16 cellular contexts compared by ENCODE assay signal in the genomic region with DNA sequence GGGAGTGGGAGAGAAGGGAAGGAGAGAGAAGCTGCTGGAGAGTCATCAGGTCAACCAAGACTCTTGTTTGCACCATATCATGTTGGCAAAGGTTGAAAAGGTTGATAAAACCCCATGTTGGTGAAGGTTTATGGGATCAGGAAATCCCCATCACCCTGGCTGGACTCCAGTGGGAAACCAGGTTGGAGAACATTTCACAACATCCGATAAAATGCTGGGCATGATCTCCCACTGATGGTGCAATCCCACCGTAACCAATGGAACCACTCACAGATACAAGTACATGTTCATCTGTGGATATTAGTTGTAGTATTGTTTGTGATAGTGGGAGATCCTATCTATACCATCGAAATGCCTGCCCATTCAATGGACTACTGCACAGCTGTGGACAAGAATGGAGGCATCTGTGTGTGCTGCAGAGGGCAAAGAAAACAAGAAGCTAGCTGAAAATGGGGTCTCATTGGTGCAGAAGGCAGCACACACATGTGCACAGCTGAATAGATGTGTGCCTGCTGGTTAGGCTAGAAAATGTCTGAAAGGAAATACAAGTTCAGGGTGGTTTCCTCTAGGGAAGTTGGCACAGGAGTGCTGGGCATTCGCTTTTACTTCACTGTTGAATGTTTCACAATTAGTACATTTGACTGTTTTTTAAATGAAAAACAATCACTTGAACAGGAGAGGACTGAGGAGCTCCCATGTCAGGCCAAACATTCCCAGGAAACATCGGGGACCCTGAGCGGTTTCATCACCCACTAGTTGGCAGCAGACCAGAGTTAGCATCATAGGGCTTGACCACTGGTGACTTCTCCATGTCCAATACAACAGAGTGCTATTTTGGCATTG.
A peak's percentile ranks its signal among the peaks of the same experiment; 100 is the strongest.
DNase-seq lines count a peak whose midpoint lies in the region; TF ChIP-seq lines count a peak whose summit lies in the region.
"Had no signal": no experiment of that assay in that cellular context is flagged by ENCODE, and none has a peak within 500 bp of the region (broad histone marks: within the 10 kb centered on the region; RNA-seq: fewer than 3 reads in every experiment).

No MANE protein-coding gene starts in this region.

- DNase-seq in KG1 (lab: John Stamatoyannopoulos, UW) (peak; percentile 6), endodermal cell (peak; percentile 30), NCI-H774 (lab: John Stamatoyannopoulos, UW) (no peak), caudate nucleus (lab: John Stamatoyannopoulos, UW) (no peak), occipital lobe (lab: John Stamatoyannopoulos, UW) (no peak), DMS153 treated with DMSO at 0.1 percent for 48 hours (lab: John Stamatoyannopoulos, UW; ENCODE audit: unreplicated experiment) (no peak)
- DNase-seq: ACHN; CD4-positive, alpha-beta memory T cell; COR-L47; DMS53; GF-D8; GOT3; H9 had no signal

- H4K20me1 ChIP-seq in BLaER1 = no peaks in the 10 kb centered on the region

- H3K36me3 Mint-ChIP-seq in endodermal cell (ENCODE audit: low read depth) = no peaks in the 10 kb centered on the region
- H3K36me3 Mint-ChIP-seq: CD4-positive, alpha-beta memory T cell had no signal

- H3K27ac Mint-ChIP-seq in endodermal cell = no peak overlapping the region
- H3K27ac Mint-ChIP-seq: CD4-positive, alpha-beta memory T cell had no signal

- peaks cover 13% of the 10 kb centered on the region for H3K4me1 ChIP-seq in BLaER1
- H3K4me1 ChIP-seq in endodermal cell (ENCODE audit: control insufficient read depth, insufficient read depth, low read length) = no peaks in the 10 kb centered on the region
- peaks cover 4 to 6% (median 5%) of the 10 kb centered on the region in 4 donors for H3K4me1 ChIP-seq in liver (ENCODE audit: control insufficient read depth in 4 of 4, insufficient read depth in 4 of 4, low read length in 3 of 4)

- H3K9me3 Mint-ChIP-seq in endodermal cell = no peaks in the 10 kb centered on the region
- H3K9me3 Mint-ChIP-seq: CD4-positive, alpha-beta memory T cell had no signal

- H3K9me3 ChIP-seq in BLaER1 (no peaks in the 10 kb centered on the region), endodermal cell (ENCODE audit: control insufficient read depth, low read length) (no peaks in the 10 kb centered on the region), liver (ENCODE audit: control insufficient read depth in 4 of 4, low read length in 3 of 4) (no peaks in the 10 kb centered on the region)

- TF ChIP-seq CTCF in endodermal cell (conservative IDR thresholded peaks at IDR 0.05) = no peak
- no peak for TF ChIP-seq CTCF in liver (IDR thresholded peaks at IDR 0.05; ENCODE audit: low read depth, low read length, missing input control)

- H3K36me3 ChIP-seq in BLaER1 = no peaks in the 10 kb centered on the region
- no peaks in the 10 kb centered on the region for H3K36me3 ChIP-seq in endodermal cell (ENCODE audit: control insufficient read depth, insufficient read depth, low read length)
- no peaks in the 10 kb centered on the region for H3K36me3 ChIP-seq in liver (ENCODE audit: control insufficient read depth in 4 of 4, insufficient read depth in 3 of 4, low read depth in 1 of 4, low read length in 3 of 4)

- peak overlapping the region; percentile 25 for H3K4me2 ChIP-seq in BLaER1

- no peak overlapping the region for H3K4me3 ChIP-seq in BLaER1
- no peak overlapping the region for H3K4me3 ChIP-seq in endodermal cell (ENCODE audit: low read length)
- H3K4me3 ChIP-seq in liver (ENCODE audit: low read depth in 1 of 3, low read length in 3 of 3) = no peak overlapping the region

- no peak overlapping the region for H3K4me3 Mint-ChIP-seq in endodermal cell
- H3K4me3 Mint-ChIP-seq: CD4-positive, alpha-beta memory T cell; H9 had no signal

- no peaks in the 10 kb centered on the region for H3K27me3 ChIP-seq in BLaER1
- H3K27me3 ChIP-seq in endodermal cell (ENCODE audit: control insufficient read depth, insufficient read depth, low read length, poor library complexity, severe bottlenecking) = no peaks in the 10 kb centered on the region
- H3K27me3 ChIP-seq in liver (ENCODE audit: control insufficient read depth in 4 of 4, insufficient read depth in 4 of 4, low read length in 3 of 4) = no peaks in the 10 kb centered on the region

- no peaks in the 10 kb centered on the region for H3K4me1 Mint-ChIP-seq in endodermal cell

- WGBS in endodermal cell (ENCODE audit: insufficient coverage in 1 of 2, insufficient read length in 1 of 2), 2 experiments = 92 to 98% methylated on average over 3 to 6 of the region's 6 CpGs
- 24% methylated on average over 6 of the region's 6 CpGs for WGBS in liver

- no peak overlapping the region for H3K27ac ChIP-seq in BLaER1
- H3K27ac ChIP-seq in endodermal cell (ENCODE audit: low read depth, low read length) = no peak overlapping the region
- peak overlapping the region; percentile 39 to 64 for H3K27ac ChIP-seq in liver (ENCODE audit: low read depth in 1 of 2, low read length in 2 of 2)
- no peak overlapping the region for H3K27ac ChIP-seq in caudate nucleus (ENCODE audit: low read depth, low read length)
- H3K27ac ChIP-seq: C4-2B had no signal

- H3K27me3 Mint-ChIP-seq in endodermal cell (ENCODE audit: insufficient read depth) = no peaks in the 10 kb centered on the region

- H3K9ac ChIP-seq in BLaER1 (no peak overlapping the region), endodermal cell (ENCODE audit: extremely low read depth, low read length, poor library complexity, severe bottlenecking) (no peak overlapping the region), liver (ENCODE audit: low read depth in 1 of 2, low read length in 2 of 2) (no peak overlapping the region)

- TF ChIP-seq RAD21 in liver (IDR thresholded peaks at IDR 0.05) = peak in 1 of 2 donors; percentile 36

TF ChIP-seq in liver, 16 proteins besides CTCF, POLR2A, EP300 and RAD21:
- TF ChIP-seq, protein P1, sequence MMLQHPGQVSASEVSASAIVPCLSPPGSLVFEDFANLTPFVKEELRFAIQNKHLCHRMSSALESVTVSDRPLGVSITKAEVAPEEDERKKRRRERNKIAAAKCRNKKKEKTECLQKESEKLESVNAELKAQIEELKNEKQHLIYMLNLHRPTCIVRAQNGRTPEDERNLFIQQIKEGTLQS (IDR thresholded peaks at IDR 0.05) = peak; percentile 74
- peak in 1 of 2 donors; percentile 34 for TF ChIP-seq EGR1 (IDR thresholded peaks at IDR 0.05; ENCODE audit: low read depth in 2 of 2)
- peak; percentile 50 to 70 for TF ChIP-seq HNF4A (conservative IDR thresholded peaks at IDR 0.05)
- peak in 1 of 2 donors; percentile 29 for TF ChIP-seq GABPA (IDR thresholded peaks at IDR 0.05 in 1 of 2, conservative IDR thresholded peaks at IDR 0.05 in 1 of 2)
- no peak for TF ChIP-seq TAF1 (conservative IDR thresholded peaks at IDR 0.05)
- TF ChIP-seq JUND (IDR thresholded peaks at IDR 0.05) = peak in 1 of 2 donors; percentile 33
- peak; percentile 75 for TF ChIP-seq YY1 (IDR thresholded peaks at IDR 0.05)
- TF ChIP-seq, protein P2, sequence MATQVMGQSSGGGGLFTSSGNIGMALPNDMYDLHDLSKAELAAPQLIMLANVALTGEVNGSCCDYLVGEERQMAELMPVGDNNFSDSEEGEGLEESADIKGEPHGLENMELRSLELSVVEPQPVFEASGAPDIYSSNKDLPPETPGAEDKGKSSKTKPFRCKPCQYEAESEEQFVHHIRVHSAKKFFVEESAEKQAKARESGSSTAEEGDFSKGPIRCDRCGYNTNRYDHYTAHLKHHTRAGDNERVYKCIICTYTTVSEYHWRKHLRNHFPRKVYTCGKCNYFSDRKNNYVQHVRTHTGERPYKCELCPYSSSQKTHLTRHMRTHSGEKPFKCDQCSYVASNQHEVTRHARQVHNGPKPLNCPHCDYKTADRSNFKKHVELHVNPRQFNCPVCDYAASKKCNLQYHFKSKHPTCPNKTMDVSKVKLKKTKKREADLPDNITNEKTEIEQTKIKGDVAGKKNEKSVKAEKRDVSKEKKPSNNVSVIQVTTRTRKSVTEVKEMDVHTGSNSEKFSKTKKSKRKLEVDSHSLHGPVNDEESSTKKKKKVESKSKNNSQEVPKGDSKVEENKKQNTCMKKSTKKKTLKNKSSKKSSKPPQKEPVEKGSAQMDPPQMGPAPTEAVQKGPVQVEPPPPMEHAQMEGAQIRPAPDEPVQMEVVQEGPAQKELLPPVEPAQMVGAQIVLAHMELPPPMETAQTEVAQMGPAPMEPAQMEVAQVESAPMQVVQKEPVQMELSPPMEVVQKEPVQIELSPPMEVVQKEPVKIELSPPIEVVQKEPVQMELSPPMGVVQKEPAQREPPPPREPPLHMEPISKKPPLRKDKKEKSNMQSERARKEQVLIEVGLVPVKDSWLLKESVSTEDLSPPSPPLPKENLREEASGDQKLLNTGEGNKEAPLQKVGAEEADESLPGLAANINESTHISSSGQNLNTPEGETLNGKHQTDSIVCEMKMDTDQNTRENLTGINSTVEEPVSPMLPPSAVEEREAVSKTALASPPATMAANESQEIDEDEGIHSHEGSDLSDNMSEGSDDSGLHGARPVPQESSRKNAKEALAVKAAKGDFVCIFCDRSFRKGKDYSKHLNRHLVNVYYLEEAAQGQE (IDR thresholded peaks at IDR 0.05) = peak; percentile 14
- TF ChIP-seq RXRA (IDR thresholded peaks at IDR 0.05) = peak; percentile 68 to 85
- no peak for TF ChIP-seq FOXA1 (IDR thresholded peaks at IDR 0.05)
- TF ChIP-seq HNF4G (IDR thresholded peaks at IDR 0.05) = no peak
- TF ChIP-seq, protein P3, sequence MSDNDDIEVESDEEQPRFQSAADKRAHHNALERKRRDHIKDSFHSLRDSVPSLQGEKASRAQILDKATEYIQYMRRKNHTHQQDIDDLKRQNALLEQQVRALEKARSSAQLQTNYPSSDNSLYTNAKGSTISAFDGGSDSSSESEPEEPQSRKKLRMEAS (IDR thresholded peaks at IDR 0.05) = peak; percentile 79
- TF ChIP-seq SP1 (IDR thresholded peaks at IDR 0.05) = peak; percentile 61
- TF ChIP-seq NR2F2 (IDR thresholded peaks at IDR 0.05) = peak; percentile 15
- TF ChIP-seq, protein P4, sequence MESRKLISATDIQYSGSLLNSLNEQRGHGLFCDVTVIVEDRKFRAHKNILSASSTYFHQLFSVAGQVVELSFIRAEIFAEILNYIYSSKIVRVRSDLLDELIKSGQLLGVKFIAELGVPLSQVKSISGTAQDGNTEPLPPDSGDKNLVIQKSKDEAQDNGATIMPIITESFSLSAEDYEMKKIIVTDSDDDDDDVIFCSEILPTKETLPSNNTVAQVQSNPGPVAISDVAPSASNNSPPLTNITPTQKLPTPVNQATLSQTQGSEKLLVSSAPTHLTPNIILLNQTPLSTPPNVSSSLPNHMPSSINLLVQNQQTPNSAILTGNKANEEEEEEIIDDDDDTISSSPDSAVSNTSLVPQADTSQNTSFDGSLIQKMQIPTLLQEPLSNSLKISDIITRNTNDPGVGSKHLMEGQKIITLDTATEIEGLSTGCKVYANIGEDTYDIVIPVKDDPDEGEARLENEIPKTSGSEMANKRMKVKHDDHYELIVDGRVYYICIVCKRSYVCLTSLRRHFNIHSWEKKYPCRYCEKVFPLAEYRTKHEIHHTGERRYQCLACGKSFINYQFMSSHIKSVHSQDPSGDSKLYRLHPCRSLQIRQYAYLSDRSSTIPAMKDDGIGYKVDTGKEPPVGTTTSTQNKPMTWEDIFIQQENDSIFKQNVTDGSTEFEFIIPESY (IDR thresholded peaks at IDR 0.05) = peak; percentile 44

Comparison
In these comparisons a context has a peak if more than half of its experiments do, and no peak if none do; other contexts are left out.
1. H3K27ac ChIP-seq: peak in liver (2 of 2); none in BLaER1 (single experiment), endodermal cell (single experiment) and caudate nucleus (single experiment).
2. DNase-seq: peak in KG1 (single experiment) and endodermal cell (single experiment); none in NCI-H774 (single experiment), caudate nucleus (0 of 61), occipital lobe (single experiment) and DMS153 treated with DMSO at 0.1 percent for 48 hours (single experiment).